1 cellular context compared by ENCODE assay signal in the genomic region with DNA sequence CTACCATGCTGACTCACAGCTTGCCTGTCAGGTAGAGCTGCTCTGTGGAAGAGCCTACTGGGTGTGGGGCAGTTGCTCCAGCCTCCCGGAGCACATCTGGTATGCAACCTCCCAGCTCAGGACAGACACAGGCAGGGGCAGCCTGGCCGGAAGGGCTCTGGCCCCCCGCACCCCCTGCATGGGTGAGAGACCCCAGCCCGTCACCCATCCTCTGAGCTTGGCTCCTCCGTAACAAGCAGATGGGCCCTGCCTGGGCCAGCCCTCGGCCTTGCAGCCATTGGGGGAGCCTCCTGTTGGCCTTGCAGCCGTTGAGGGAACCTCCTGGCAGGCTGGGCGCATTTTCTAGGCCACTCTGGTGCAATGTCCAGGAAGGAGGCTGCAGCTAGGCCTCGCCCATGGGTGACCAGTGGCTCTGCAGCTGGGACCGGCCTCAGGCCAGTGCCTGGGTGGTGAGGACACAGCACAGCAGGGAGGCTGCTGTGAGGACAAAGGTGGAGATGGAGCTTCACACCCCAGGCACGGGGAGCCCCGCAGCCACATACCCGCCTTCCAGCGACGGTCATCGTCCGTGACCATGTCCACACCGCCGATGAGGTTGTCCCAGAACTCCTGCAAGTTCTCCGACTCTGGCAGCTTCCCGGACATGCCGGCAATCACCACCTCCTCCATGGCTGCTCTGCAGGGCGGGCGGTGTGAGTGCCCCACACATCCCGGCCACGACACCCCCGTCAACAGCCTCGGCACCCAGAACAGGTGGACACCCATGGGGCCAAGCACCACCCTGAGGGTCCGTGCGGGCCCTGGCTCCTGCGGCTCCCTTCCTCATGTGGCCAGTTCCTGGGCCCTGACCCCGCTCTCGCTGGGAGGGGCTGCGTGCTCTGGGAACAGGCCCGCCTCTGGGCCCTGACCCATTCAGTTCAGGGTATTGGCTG.
TF ChIP-seq lines count a peak whose summit lies in the region.

No MANE protein-coding gene starts in this region.

TF ChIP-seq in GM23338, 12 proteins besides CTCF, POLR2A, EP300 and RAD21:
- TF ChIP-seq NANOG (IDR thresholded peaks at IDR 0.05; ENCODE audit: borderline replicate concordance), result no peak
- TF ChIP-seq ZNF114 (CRISPR knock-in tag; IDR thresholded peaks at IDR 0.05), result no peak
- TF ChIP-seq, protein P1, sequence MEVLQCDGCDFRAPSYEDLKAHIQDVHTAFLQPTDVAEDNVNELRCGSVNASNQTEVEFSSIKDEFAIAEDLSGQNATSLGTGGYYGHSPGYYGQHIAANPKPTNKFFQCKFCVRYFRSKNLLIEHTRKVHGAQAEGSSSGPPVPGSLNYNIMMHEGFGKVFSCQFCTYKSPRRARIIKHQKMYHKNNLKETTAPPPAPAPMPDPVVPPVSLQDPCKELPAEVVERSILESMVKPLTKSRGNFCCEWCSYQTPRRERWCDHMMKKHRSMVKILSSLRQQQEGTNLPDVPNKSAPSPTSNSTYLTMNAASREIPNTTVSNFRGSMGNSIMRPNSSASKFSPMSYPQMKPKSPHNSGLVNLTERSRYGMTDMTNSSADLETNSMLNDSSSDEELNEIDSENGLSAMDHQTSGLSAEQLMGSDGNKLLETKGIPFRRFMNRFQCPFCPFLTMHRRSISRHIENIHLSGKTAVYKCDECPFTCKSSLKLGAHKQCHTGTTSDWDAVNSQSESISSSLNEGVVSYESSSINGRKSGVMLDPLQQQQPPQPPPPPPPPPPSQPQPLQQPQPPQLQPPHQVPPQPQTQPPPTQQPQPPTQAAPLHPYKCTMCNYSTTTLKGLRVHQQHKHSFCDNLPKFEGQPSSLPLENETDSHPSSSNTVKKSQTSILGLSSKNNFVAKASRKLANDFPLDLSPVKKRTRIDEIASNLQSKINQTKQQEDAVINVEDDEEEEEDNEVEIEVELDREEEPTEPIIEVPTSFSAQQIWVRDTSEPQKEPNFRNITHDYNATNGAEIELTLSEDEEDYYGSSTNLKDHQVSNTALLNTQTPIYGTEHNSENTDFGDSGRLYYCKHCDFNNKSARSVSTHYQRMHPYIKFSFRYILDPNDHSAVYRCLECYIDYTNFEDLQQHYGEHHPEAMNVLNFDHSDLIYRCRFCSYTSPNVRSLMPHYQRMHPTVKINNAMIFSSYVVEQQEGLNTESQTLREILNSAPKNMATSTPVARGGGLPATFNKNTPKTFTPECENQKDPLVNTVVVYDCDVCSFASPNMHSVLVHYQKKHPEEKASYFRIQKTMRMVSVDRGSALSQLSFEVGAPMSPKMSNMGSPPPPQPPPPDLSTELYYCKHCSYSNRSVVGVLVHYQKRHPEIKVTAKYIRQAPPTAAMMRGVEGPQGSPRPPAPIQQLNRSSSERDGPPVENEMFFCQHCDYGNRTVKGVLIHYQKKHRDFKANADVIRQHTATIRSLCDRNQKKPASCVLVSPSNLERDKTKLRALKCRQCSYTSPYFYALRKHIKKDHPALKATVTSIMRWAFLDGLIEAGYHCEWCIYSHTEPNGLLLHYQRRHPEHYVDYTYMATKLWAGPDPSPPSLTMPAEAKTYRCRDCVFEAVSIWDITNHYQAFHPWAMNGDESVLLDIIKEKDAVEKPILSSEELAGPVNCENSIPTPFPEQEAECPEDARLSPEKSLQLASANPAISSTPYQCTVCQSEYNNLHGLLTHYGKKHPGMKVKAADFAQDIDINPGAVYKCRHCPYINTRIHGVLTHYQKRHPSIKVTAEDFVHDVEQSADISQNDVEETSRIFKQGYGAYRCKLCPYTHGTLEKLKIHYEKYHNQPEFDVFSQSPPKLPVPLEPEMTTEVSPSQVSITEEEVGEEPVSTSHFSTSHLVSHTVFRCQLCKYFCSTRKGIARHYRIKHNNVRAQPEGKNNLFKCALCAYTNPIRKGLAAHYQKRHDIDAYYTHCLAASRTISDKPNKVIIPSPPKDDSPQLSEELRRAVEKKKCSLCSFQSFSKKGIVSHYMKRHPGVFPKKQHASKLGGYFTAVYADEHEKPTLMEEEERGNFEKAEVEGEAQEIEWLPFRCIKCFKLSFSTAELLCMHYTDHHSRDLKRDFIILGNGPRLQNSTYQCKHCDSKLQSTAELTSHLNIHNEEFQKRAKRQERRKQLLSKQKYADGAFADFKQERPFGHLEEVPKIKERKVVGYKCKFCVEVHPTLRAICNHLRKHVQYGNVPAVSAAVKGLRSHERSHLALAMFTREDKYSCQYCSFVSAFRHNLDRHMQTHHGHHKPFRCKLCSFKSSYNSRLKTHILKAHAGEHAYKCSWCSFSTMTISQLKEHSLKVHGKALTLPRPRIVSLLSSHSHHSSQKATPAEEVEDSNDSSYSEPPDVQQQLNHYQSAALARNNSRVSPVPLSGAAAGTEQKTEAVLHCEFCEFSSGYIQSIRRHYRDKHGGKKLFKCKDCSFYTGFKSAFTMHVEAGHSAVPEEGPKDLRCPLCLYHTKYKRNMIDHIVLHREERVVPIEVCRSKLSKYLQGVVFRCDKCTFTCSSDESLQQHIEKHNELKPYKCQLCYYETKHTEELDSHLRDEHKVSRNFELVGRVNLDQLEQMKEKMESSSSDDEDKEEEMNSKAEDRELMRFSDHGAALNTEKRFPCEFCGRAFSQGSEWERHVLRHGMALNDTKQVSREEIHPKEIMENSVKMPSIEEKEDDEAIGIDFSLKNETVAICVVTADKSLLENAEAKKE (CRISPR knock-in tag; IDR thresholded peaks at IDR 0.05), result no peak
- TF ChIP-seq STAT1 (IDR thresholded peaks at IDR 0.05; ENCODE audit: unreplicated experiment), result no peak
- TF ChIP-seq POLR2AphosphoS5 (IDR thresholded peaks at IDR 0.05; ENCODE audit: low read depth), result no peak
- TF ChIP-seq ZNF331 (CRISPR knock-in tag; IDR thresholded peaks at IDR 0.05; ENCODE audit: low read depth), result no peak
- TF ChIP-seq, protein P2, sequence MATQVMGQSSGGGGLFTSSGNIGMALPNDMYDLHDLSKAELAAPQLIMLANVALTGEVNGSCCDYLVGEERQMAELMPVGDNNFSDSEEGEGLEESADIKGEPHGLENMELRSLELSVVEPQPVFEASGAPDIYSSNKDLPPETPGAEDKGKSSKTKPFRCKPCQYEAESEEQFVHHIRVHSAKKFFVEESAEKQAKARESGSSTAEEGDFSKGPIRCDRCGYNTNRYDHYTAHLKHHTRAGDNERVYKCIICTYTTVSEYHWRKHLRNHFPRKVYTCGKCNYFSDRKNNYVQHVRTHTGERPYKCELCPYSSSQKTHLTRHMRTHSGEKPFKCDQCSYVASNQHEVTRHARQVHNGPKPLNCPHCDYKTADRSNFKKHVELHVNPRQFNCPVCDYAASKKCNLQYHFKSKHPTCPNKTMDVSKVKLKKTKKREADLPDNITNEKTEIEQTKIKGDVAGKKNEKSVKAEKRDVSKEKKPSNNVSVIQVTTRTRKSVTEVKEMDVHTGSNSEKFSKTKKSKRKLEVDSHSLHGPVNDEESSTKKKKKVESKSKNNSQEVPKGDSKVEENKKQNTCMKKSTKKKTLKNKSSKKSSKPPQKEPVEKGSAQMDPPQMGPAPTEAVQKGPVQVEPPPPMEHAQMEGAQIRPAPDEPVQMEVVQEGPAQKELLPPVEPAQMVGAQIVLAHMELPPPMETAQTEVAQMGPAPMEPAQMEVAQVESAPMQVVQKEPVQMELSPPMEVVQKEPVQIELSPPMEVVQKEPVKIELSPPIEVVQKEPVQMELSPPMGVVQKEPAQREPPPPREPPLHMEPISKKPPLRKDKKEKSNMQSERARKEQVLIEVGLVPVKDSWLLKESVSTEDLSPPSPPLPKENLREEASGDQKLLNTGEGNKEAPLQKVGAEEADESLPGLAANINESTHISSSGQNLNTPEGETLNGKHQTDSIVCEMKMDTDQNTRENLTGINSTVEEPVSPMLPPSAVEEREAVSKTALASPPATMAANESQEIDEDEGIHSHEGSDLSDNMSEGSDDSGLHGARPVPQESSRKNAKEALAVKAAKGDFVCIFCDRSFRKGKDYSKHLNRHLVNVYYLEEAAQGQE (IDR thresholded peaks at IDR 0.05; ENCODE audit: unreplicated experiment), result no peak
- TF ChIP-seq, protein P3, sequence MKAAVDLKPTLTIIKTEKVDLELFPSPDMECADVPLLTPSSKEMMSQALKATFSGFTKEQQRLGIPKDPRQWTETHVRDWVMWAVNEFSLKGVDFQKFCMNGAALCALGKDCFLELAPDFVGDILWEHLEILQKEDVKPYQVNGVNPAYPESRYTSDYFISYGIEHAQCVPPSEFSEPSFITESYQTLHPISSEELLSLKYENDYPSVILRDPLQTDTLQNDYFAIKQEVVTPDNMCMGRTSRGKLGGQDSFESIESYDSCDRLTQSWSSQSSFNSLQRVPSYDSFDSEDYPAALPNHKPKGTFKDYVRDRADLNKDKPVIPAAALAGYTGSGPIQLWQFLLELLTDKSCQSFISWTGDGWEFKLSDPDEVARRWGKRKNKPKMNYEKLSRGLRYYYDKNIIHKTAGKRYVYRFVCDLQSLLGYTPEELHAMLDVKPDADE (IDR thresholded peaks at IDR 0.05), result no peak
- TF ChIP-seq EZH2phosphoT487 (IDR thresholded peaks at IDR 0.05; ENCODE audit: unreplicated experiment), result no peak
- TF ChIP-seq CREB1 (CRISPR knock-in tag; IDR thresholded peaks at IDR 0.05; ENCODE audit: low read depth), result no peak
- no peak for TF ChIP-seq JUNB (IDR thresholded peaks at IDR 0.05; ENCODE audit: unreplicated experiment)
- no peak for TF ChIP-seq EZH2 (IDR thresholded peaks at IDR 0.05; ENCODE audit: low read depth, unreplicated experiment)
TF ChIP-seq in GM23338: peak in this region for 0.
